Comparison of ENCODE assay signal across 15 cellular contexts in genomic region chr2:166372046-166372445, GRCh38. TPM values are rescaled to one million over a fixed set of nuclear protein-coding genes. Genes with fewer than 3 reads are reported as not detected.
DNase-seq lines count a peak whose midpoint lies in the region; ATAC-seq, FAIRE-seq and TF ChIP-seq lines count a peak whose summit lies in the region.
"Had no signal": no experiment of that assay in that cellular context is flagged by ENCODE, and none has a peak within 500 bp of the region (broad histone marks: within the 10 kb centered on the region; RNA-seq: fewer than 3 reads in every experiment).

No MANE protein-coding gene starts in this region.

- no peak overlapping the region for H3K4me3 ChIP-seq in Caco-2 (ENCODE audit: low read depth, low read length)
- no peak overlapping the region for H3K4me3 ChIP-seq in astrocyte (ENCODE audit: insufficient read depth, low read depth, low read length)
- H3K4me3 ChIP-seq in HepG2 (replicated peaks in 1 of 3; ENCODE audit: insufficient read depth in 1 of 3, low read depth in 2 of 3, low read length in 3 of 3), result peak overlapping the region in 1 of 3 experiments; percentile 28; a peak in 2 of 6 replicates
- no peak overlapping the region for H3K4me3 ChIP-seq in thyroid gland (replicated peaks in 1 of 3)
- H3K4me3 ChIP-seq: BLaER1 treated with 17β-estradiol and CSF1 and Interleukin-3, amounts not matched to agents 10 nM and 100 nM had no signal

- H2AFZ ChIP-seq in astrocyte (ENCODE audit: low read depth, low read length) (no peak overlapping the region), HepG2 (ENCODE audit: low read length) (no peak overlapping the region)

- 0 out of 2 replicates have a peak, but pooled peaks have one; percentile 16 for TF ChIP-seq RAD21 in HepG2 (CRISPR knock-in tag; IDR thresholded peaks at IDR 0.05)

- H3K36me3 Mint-ChIP-seq in Caco-2 (ENCODE audit: insufficient read depth, unreplicated experiment) (no peaks in the 10 kb centered on the region), astrocyte (ENCODE audit: low read depth, unreplicated experiment) (no peaks in the 10 kb centered on the region)
- H3K36me3 Mint-ChIP-seq in activated CD4-positive, alpha-beta T cell treated with anti-CD3 and anti-CD28 coated beads, Interleukin-2, amount 10 ng/mL, durations not matched to agents 7 days and 5 days (ENCODE audit: low read depth), result no peaks in the 10 kb centered on the region

- H3K4me1 ChIP-seq in Caco-2 (peaks cover 30% of the 10 kb centered on the region; the same call in 1 of the 2 replicates), astrocyte (ENCODE audit: insufficient read depth, low read length) (peaks cover 5% of the 10 kb centered on the region), HepG2 (ENCODE audit: insufficient read depth, low read length) (peaks cover 50% of the 10 kb centered on the region), thyroid gland (peaks cover 0 to 10% of the 10 kb centered on the region in 2 donors)

- no peak overlapping the region for H3K9ac ChIP-seq in astrocyte (ENCODE audit: low read length)
- H3K9ac ChIP-seq in HepG2 (ENCODE audit: insufficient read depth, low read depth, low read length), result no peak overlapping the region
- H3K9ac ChIP-seq: BLaER1 treated with 17β-estradiol and CSF1 and Interleukin-3, amounts not matched to agents 10 nM and 100 nM had no signal

- H3K27me3 ChIP-seq in Caco-2 (replicated peaks; ENCODE audit: control insufficient read depth, insufficient read depth, low read length) (no peaks in the 10 kb centered on the region; the same call in 1 of the 2 replicates), astrocyte (ENCODE audit: insufficient read depth, low read length) (no peaks in the 10 kb centered on the region), HepG2 (ENCODE audit: control insufficient read depth in 1 of 2, insufficient read depth in 2 of 2, low read length in 2 of 2) (no peaks in the 10 kb centered on the region; a peak in 1 of 5 replicates), thyroid gland (no peaks in the 10 kb centered on the region)
- H3K27me3 ChIP-seq: BLaER1 treated with 17β-estradiol and CSF1 and Interleukin-3, amounts not matched to agents 10 nM and 100 nM had no signal

- peak; percentile 69 for ATAC-seq in HepG2
- ATAC-seq in HG03139 (IDR thresholded peaks at IDR 0.05; ENCODE audit: unreplicated experiment), result no peak
- ATAC-seq: HCT116, PC-3, T-helper 17 cell had no signal

- H3K27me3 Mint-ChIP-seq in Caco-2 (ENCODE audit: insufficient read depth, unreplicated experiment) (no peaks in the 10 kb centered on the region), astrocyte (ENCODE audit: low read depth, unreplicated experiment) (no peaks in the 10 kb centered on the region)
- peaks cover 29% of the 10 kb centered on the region for H3K27me3 Mint-ChIP-seq in activated CD4-positive, alpha-beta T cell treated with anti-CD3 and anti-CD28 coated beads, Interleukin-2, amount 10 ng/mL, durations not matched to agents 7 days and 5 days

- H3K36me3 ChIP-seq in Caco-2 (ENCODE audit: control insufficient read depth, insufficient read depth, low read length), result no peaks in the 10 kb centered on the region
- no peaks in the 10 kb centered on the region for H3K36me3 ChIP-seq in astrocyte (ENCODE audit: insufficient read depth, low read length)
- no peaks in the 10 kb centered on the region; a peak in 2 of 5 replicates for H3K36me3 ChIP-seq in HepG2 (replicated peaks in 1 of 2; ENCODE audit: control insufficient read depth in 1 of 2, insufficient read depth in 2 of 2, low read length in 2 of 2)
- no peaks in the 10 kb centered on the region for H3K36me3 ChIP-seq in thyroid gland
- H3K36me3 ChIP-seq: BLaER1 treated with 17β-estradiol and CSF1 and Interleukin-3, amounts not matched to agents 10 nM and 100 nM had no signal

- FAIRE-seq in HTR-8/SVneo (lab: Jason Lieb, UNC), result peak; percentile 38
- FAIRE-seq in astrocyte (lab: Jason Lieb, UNC), result no peak
- FAIRE-seq in HepG2 (lab: Jason Lieb, UNC), result peak; percentile 90

- H3K4me3 Mint-ChIP-seq in Caco-2 (ENCODE audit: unreplicated experiment), result peak overlapping the region; percentile 33
- H3K4me3 Mint-ChIP-seq in astrocyte (ENCODE audit: unreplicated experiment), result no peak overlapping the region
- no peak overlapping the region for H3K4me3 Mint-ChIP-seq in activated CD4-positive, alpha-beta T cell treated with anti-CD3 and anti-CD28 coated beads, Interleukin-2, amount 10 ng/mL, durations not matched to agents 7 days and 5 days
- H3K4me3 Mint-ChIP-seq: T-helper 17 cell had no signal

- H3K4me1 Mint-ChIP-seq in Caco-2 (ENCODE audit: low read depth, unreplicated experiment), result peaks cover 18% of the 10 kb centered on the region
- H3K4me1 Mint-ChIP-seq in astrocyte (ENCODE audit: low read depth, unreplicated experiment), result peaks cover 13% of the 10 kb centered on the region
- peaks cover 22% of the 10 kb centered on the region for H3K4me1 Mint-ChIP-seq in activated CD4-positive, alpha-beta T cell treated with anti-CD3 and anti-CD28 coated beads, Interleukin-2, amount 10 ng/mL, durations not matched to agents 7 days and 5 days

- TF ChIP-seq EP300 in HepG2 (IDR thresholded peaks at IDR 0.05; ENCODE audit: low read depth in 2 of 2, low read length in 2 of 2) (peak; percentile 68 to 91; a peak in 3 of 4 replicates), HepG2 (CRISPR knock-in tag; IDR thresholded peaks at IDR 0.05; ENCODE audit: borderline replicate concordance) (no peak)

- H3K79me2 ChIP-seq in astrocyte (ENCODE audit: insufficient read depth, low read length) (peaks cover 6% of the 10 kb centered on the region), HepG2 (ENCODE audit: insufficient read depth, low read length) (peaks cover 56% of the 10 kb centered on the region)

- H4K20me1 ChIP-seq in astrocyte (ENCODE audit: insufficient read depth, low read length) (no peaks in the 10 kb centered on the region), HepG2 (ENCODE audit: insufficient read depth, low read length) (0 out of 2 replicates have a peak, but pooled peaks cover 3% of the 10 kb centered on the region)
- H4K20me1 ChIP-seq: BLaER1 treated with 17β-estradiol and CSF1 and Interleukin-3, amounts not matched to agents 10 nM and 100 nM had no signal

- H3K27ac Mint-ChIP-seq in Caco-2 (ENCODE audit: unreplicated experiment), result no peak overlapping the region
- H3K27ac Mint-ChIP-seq in astrocyte (ENCODE audit: unreplicated experiment), result no peak overlapping the region
- no peak overlapping the region for H3K27ac Mint-ChIP-seq in activated CD4-positive, alpha-beta T cell treated with anti-CD3 and anti-CD28 coated beads, Interleukin-2, amount 10 ng/mL, durations not matched to agents 7 days and 5 days
- H3K27ac Mint-ChIP-seq: T-helper 17 cell had no signal

- TF ChIP-seq POLR2A in HepG2 (IDR thresholded peaks at IDR 0.05; ENCODE audit: insufficient read depth in 1 of 2, low read depth in 2 of 2, low read length in 2 of 2) (no peak), thyroid gland (IDR thresholded peaks at IDR 0.05) (no peak)

- WGBS in HepG2 (ENCODE audit: low lambda C conversion rate), result 3% methylated on average over 2 of the region's 2 CpGs
- 77 to 78% methylated on average over 2 of the region's 2 CpGs for WGBS in thyroid gland, 2 donors

- BruUV-seq in Caco-2 (replicated peaks; lab: Mats Ljungman, UMichigan) (no TSS peak), HepG2 (replicated peaks; lab: Mats Ljungman, UMichigan) (no TSS peak)

- POLR2A ChIA-PET in Caco-2 (lab: Charles Lee), result no interaction called here
- POLR2A ChIA-PET in HepG2 (lab: Yijun Ruan, JAX), result interaction anchor here (1.0 to 1.2 kb wide), 2 partner anchors 217 to 238 kb away, joined by 3 read pairs; no protein-coding TSS in a partner anchor
- POLR2A ChIA-PET in activated CD4-positive, alpha-beta T cell treated with anti-CD3 and anti-CD28 coated beads, Interleukin-2, amount 10 ng/mL, durations not matched to agents 7 days and 5 days (lab: Charles Lee), result no interaction called here

- in situ Hi-C loops in HepG2 (cut with HindIII; ENCODE audit: extremely low pct_ligation_motif_present, low pct_unique_long_range_greater_than_20kb), result no loop called here

- DNase-seq in Caco-2 (peak in 1 of 2 experiments; percentile 59), HTR-8/SVneo (ENCODE audit: insufficient read length, low spot score) (no peak), astrocyte (ENCODE audit: low read depth) (peak; percentile 73), HepG2 (ENCODE audit: low spot score) (peak; percentile 99), AG20443 (ENCODE audit: low spot score) (no peak), thyroid gland (no peak)
- DNase-seq in activated CD4-positive, alpha-beta T cell treated with anti-CD3 and anti-CD28 coated beads, Interleukin-2, amount 10 ng/mL, durations not matched to agents 7 days and 5 days, result no peak
- DNase-seq: DMS153, NCI-H1436, NCI-H2081 treated with DMSO at 0.1 percent for 48 hours, PC-3, T-helper 17 cell had no signal

- H3K9me3 Mint-ChIP-seq in Caco-2 (ENCODE audit: unreplicated experiment) (no peaks in the 10 kb centered on the region), astrocyte (ENCODE audit: unreplicated experiment) (no peaks in the 10 kb centered on the region)
- no peaks in the 10 kb centered on the region for H3K9me3 Mint-ChIP-seq in activated CD4-positive, alpha-beta T cell treated with anti-CD3 and anti-CD28 coated beads, Interleukin-2, amount 10 ng/mL, durations not matched to agents 7 days and 5 days

- CTCF ChIA-PET in Caco-2 (lab: Charles Lee) (no interaction called here), HepG2 (lab: Yijun Ruan, JAX; ENCODE audit: low intra/inter-chr PET ratio, low total read pairs) (no interaction called here)
- CTCF ChIA-PET in activated CD4-positive, alpha-beta T cell treated with anti-CD3 and anti-CD28 coated beads, Interleukin-2, amount 10 ng/mL, durations not matched to agents 7 days and 5 days (lab: Charles Lee), result no interaction called here

- peak overlapping the region; percentile 55 for H3K4me2 ChIP-seq in astrocyte (ENCODE audit: low read length)
- H3K4me2 ChIP-seq in HepG2 (ENCODE audit: low read depth, low read length), result peak overlapping the region; percentile 79

- no peaks in the 10 kb centered on the region for H3K9me3 ChIP-seq in Caco-2
- no peaks in the 10 kb centered on the region for H3K9me3 ChIP-seq in astrocyte (ENCODE audit: insufficient read depth, low read depth, low read length)
- no peaks in the 10 kb centered on the region for H3K9me3 ChIP-seq in HepG2 (ENCODE audit: low read length)
- H3K9me3 ChIP-seq in thyroid gland, result no peaks in the 10 kb centered on the region
- H3K9me3 ChIP-seq: BLaER1 treated with 17β-estradiol and CSF1 and Interleukin-3, amounts not matched to agents 10 nM and 100 nM had no signal

- intact Hi-C loops in Caco-2 (cut with micrococcal nuclease; ENCODE audit: unreplicated experiment) (no loop called here), HepG2 (cut with micrococcal nuclease; ENCODE audit: unreplicated experiment) (loop anchor here (1.0 to 5.0 kb wide), 4 partner anchors 11 to 420 kb away; partner anchors contain the start of gene TTC21B), thyroid gland (cut with DNase I) (no loop called here)

- TF ChIP-seq CTCF in Caco-2 (IDR thresholded peaks at IDR 0.05; ENCODE audit: insufficient read depth in 1 of 2, low read depth in 1 of 2, low read length in 1 of 2, severe bottlenecking in 1 of 2, unreplicated experiment in 1 of 2) (no peak), astrocyte (IDR thresholded peaks at IDR 0.05; ENCODE audit: insufficient read depth, low read depth, low read length) (no peak), HepG2 (CRISPR knock-in tag; IDR thresholded peaks at IDR 0.05) (no peak), thyroid gland (IDR thresholded peaks at IDR 0.05) (no peak)

- H3K27ac ChIP-seq in astrocyte (ENCODE audit: low read depth, low read length), result peak overlapping the region; percentile 48
- H3K27ac ChIP-seq in HepG2 (ENCODE audit: extremely low read length, insufficient read depth, low read length), result peak overlapping the region; percentile 56
- H3K27ac ChIP-seq in thyroid gland, result no peak overlapping the region

RNA-seq across cellular contexts. Expression of gene SCN9A, which starts 3.7 kb away (rescaled TPM):
- total RNA-seq in Caco-2 (2022) (14.3 and 18.5 TPM in 2 replicates), astrocyte (7.8 and 8.7 TPM in 2 replicates), HepG2 (2016; rRNA removed; fragmentation: Illumina TruSeq; extraction: Trizol) (11.8 and 15.3 TPM in 2 replicates), thyroid gland (1 to 10 TPM; 2.3 to 6.7 (median 5.1) TPM)
- total RNA-seq in HepG2 (2016; cell fraction: cytosol; rRNA removed; fragmentation: Illumina TruSeq; extraction: Trizol; ENCODE audit: low read depth), result 4.6 and 5.4 TPM in 2 replicates
- 10.9 and 14.0 TPM in 2 replicates for total RNA-seq in HepG2 (2016; cell fraction: insoluble cytoplasmic fraction; rRNA removed; fragmentation: Illumina TruSeq; extraction: Trizol)
- total RNA-seq in HepG2 (2016; cell fraction: membrane; rRNA removed; fragmentation: Illumina TruSeq; extraction: Trizol), result 4.7 and 5.8 TPM in 2 replicates
- total RNA-seq in HepG2 (2016; cell fraction: nucleus; rRNA removed; fragmentation: Illumina TruSeq; extraction: Trizol), result 45.1 and 45.3 TPM in 2 replicates
- 21.3 and 24.3 TPM in 2 replicates for polyA plus RNA-seq in HepG2 (2011; rRNA removed)
- 10.3 and 17.9 TPM in 2 replicates for polyA plus RNA-seq in HepG2 (2011; cell fraction: cytosol; rRNA removed)
- 29.3 and 38.2 TPM in 2 replicates for polyA plus RNA-seq in HepG2 (2011; cell fraction: nucleus; rRNA removed)
- polyA plus RNA-seq in HepG2 (2012), result 25.3 and 36.3 TPM in 2 replicates
- 0.32 and 0.35 TPM in 2 replicates for polyA plus RNA-seq in HepG2 (2016; cell fraction: cytosol; fragmentation: Illumina TruSeq; extraction: Trizol; ENCODE audit: low read depth)
- polyA plus RNA-seq in HepG2 (2016; cell fraction: insoluble cytoplasmic fraction; fragmentation: Illumina TruSeq; extraction: Trizol; ENCODE audit: low read depth), result 4.4 and 4.8 TPM in 2 replicates
- polyA plus RNA-seq in HepG2 (2016; cell fraction: membrane; fragmentation: Illumina TruSeq; extraction: Trizol; ENCODE audit: low read depth), result 1.00 and 1.2 TPM in 2 replicates
- polyA plus RNA-seq in HepG2 (2016; cell fraction: nucleus; fragmentation: Illumina TruSeq; extraction: Trizol; ENCODE audit: insufficient read depth, low read depth), result 22.4 and 24.9 TPM in 2 replicates
- 0.19 and 185 TPM in 2 replicates for polyA minus RNA-seq in HepG2 (2011; rRNA and poly(A)+ RNA removed; ENCODE audit: low replicate concordance)
- polyA minus RNA-seq in HepG2 (2011; cell fraction: cytosol; rRNA and poly(A)+ RNA removed), result 35.5 and 50.2 TPM in 2 replicates
- polyA minus RNA-seq in HepG2 (2011; cell fraction: nucleus; rRNA and poly(A)+ RNA removed), result 398 and 438 TPM in 2 replicates
- under 1 TPM; 0.48 to 0.52 TPM for total RNA-seq in activated CD4-positive, alpha-beta T cell treated with anti-CD3 and anti-CD28 coated beads, Interleukin-2, amount 10 ng/mL, durations not matched to agents 7 days and 5 days

Comparison
In these comparisons a context has a peak if more than half of its experiments do, and no peak if none do; other contexts are left out.
1. DNase-seq: peak in astrocyte (single experiment) and HepG2 (single experiment); none in HTR-8/SVneo (single experiment), AG20443 (single experiment), thyroid gland (0 of 2) and activated CD4-positive, alpha-beta T cell treated with anti-CD3 and anti-CD28 coated beads, Interleukin-2, amount 10 ng/mL, durations not matched to agents 7 days and 5 days (single experiment).
2. H3K27ac ChIP-seq: peak in astrocyte (single experiment) and HepG2 (single experiment); none in thyroid gland (0 of 3).